In genomic region chr17:42118545-42118944, GRCh38 we compare ENCODE assay signal across 9 cellular contexts. TPM values are rescaled to one million over a fixed set of nuclear protein-coding genes. Genes with fewer than 3 reads are reported as not detected.
DNase-seq lines count a peak whose midpoint lies in the region; ATAC-seq and TF ChIP-seq lines count a peak whose summit lies in the region.
"Had no signal": no experiment of that assay in that cellular context is flagged by ENCODE, and none has a peak within 500 bp of the region (broad histone marks: within the 10 kb centered on the region; RNA-seq: fewer than 3 reads in every experiment).

No MANE protein-coding gene starts in this region.

- peak; percentile 65 to 78 for TF ChIP-seq CTCF in GM23338 (conservative IDR thresholded peaks at IDR 0.05; ENCODE audit: low read depth in 2 of 2)
- peak in 3 of 4 experiments; percentile 16 to 39 (median 31) for TF ChIP-seq CTCF in prostate gland (IDR thresholded peaks at IDR 0.05)

- H3F3A ChIP-seq in GM23338 (replicated peaks; ENCODE audit: low read depth) = peaks cover 12% of the 10 kb centered on the region; the same call in 1 of the 2 replicates

- 70% methylated on average over 2 of the region's 2 CpGs for WGBS in prostate gland

- H4K20me1 ChIP-seq in GM23338 (replicated peaks; ENCODE audit: insufficient read depth) = 0 out of 2 replicates have a peak, but pooled peaks cover 5% of the 10 kb centered on the region

- no peaks in the 10 kb centered on the region for H3K9me3 Mint-ChIP-seq in CD4-positive, CD25-positive, alpha-beta regulatory T cell
- no peaks in the 10 kb centered on the region; the same call in 2 of the 3 replicates for H3K9me3 Mint-ChIP-seq in GM23338
- no peaks in the 10 kb centered on the region for H3K9me3 Mint-ChIP-seq in central memory CD8-positive, alpha-beta T cell

- intact Hi-C loops in prostate gland (cut with DNase I) = loop anchor here (5.0 kb wide), 1 partner anchor 51 kb away; no protein-coding TSS in a partner anchor

- no peak for TF ChIP-seq POLR2A in prostate gland (IDR thresholded peaks at IDR 0.05)
- no peak for TF ChIP-seq POLR2A in GM18505 (IDR thresholded peaks at IDR 0.05; ENCODE audit: borderline replicate concordance, extremely low read depth, insufficient read depth, insufficient read length)

- H3K79me2 ChIP-seq in GM23338 (replicated peaks; ENCODE audit: insufficient read depth) = no peaks in the 10 kb centered on the region

- peak overlapping the region in 2 of 3 donors; percentile 65 to 86 for H3K27ac Mint-ChIP-seq in CD4-positive, CD25-positive, alpha-beta regulatory T cell
- no peak overlapping the region for H3K27ac Mint-ChIP-seq in GM23338
- H3K27ac Mint-ChIP-seq in central memory CD8-positive, alpha-beta T cell (ENCODE audit: low read depth) = no peak overlapping the region

- H3K4me3 ChIP-seq in CD4-positive, CD25-positive, alpha-beta regulatory T cell (ENCODE audit: low read depth, low read length) = no peak overlapping the region
- H3K4me3 ChIP-seq in GM23338 = no peak overlapping the region
- no peak overlapping the region for H3K4me3 ChIP-seq in prostate gland

- H3K9me3 ChIP-seq in CD4-positive, CD25-positive, alpha-beta regulatory T cell (ENCODE audit: control insufficient read depth in 2 of 2, low read length in 2 of 2) = no peaks in the 10 kb centered on the region
- no peaks in the 10 kb centered on the region for H3K9me3 ChIP-seq in prostate gland
- H3K9me3 ChIP-seq: neutrophil had no signal

- H3K27me3 ChIP-seq in CD4-positive, CD25-positive, alpha-beta regulatory T cell (ENCODE audit: control insufficient read depth, insufficient read depth, low read length) = no peaks in the 10 kb centered on the region
- H3K27me3 ChIP-seq in GM23338 (ENCODE audit: insufficient read depth) (no peaks in the 10 kb centered on the region), prostate gland (replicated peaks; ENCODE audit: insufficient read depth) (no peaks in the 10 kb centered on the region)
- H3K27me3 ChIP-seq: neutrophil had no signal

- no peaks in the 10 kb centered on the region for H3K36me3 ChIP-seq in CD4-positive, CD25-positive, alpha-beta regulatory T cell (ENCODE audit: control insufficient read depth, insufficient read depth, low read length)
- no peaks in the 10 kb centered on the region for H3K36me3 ChIP-seq in GM23338 (ENCODE audit: insufficient read depth)
- no peaks in the 10 kb centered on the region for H3K36me3 ChIP-seq in prostate gland

- peak overlapping the region in 3 of 4 donors; percentile 40 to 96 (median 70) for H3K4me3 Mint-ChIP-seq in CD4-positive, CD25-positive, alpha-beta regulatory T cell
- peak overlapping the region; percentile 25; the same call in 2 of the 3 replicates for H3K4me3 Mint-ChIP-seq in GM23338
- peak overlapping the region; percentile 12 for H3K4me3 Mint-ChIP-seq in central memory CD8-positive, alpha-beta T cell

- no peaks in the 10 kb centered on the region for H3K9me2 ChIP-seq in GM23338 (ENCODE audit: insufficient read depth)

- H3K4me1 ChIP-seq in CD4-positive, CD25-positive, alpha-beta regulatory T cell (ENCODE audit: control insufficient read depth, insufficient read depth, low read length, poor library complexity, severe bottlenecking) = peaks cover 9% of the 10 kb centered on the region
- H3K4me1 ChIP-seq in GM23338 (ENCODE audit: insufficient read depth) (peaks cover 19% of the 10 kb centered on the region; the same call in 1 of the 2 replicates), prostate gland (replicated peaks) (no peaks in the 10 kb centered on the region)

- no peak overlapping the region for H2AFZ ChIP-seq in GM23338

- H3K4me2 ChIP-seq in GM23338 = no peak overlapping the region

- DNase-seq in CD4-positive, CD25-positive, alpha-beta regulatory T cell = peak in 2 of 3 donors; percentile 33 to 68
- DNase-seq in GM23338 (ENCODE audit: low spot score) = peak; percentile 76
- peak; percentile 32 for DNase-seq in SW480 (ENCODE audit: low spot score)
- no peak for DNase-seq in central memory CD8-positive, alpha-beta T cell (ENCODE audit: low spot score in 2 of 2)
- no peak for DNase-seq in prostate gland (ENCODE audit: low spot score)

- no peaks in the 10 kb centered on the region for H3K27me3 Mint-ChIP-seq in CD4-positive, CD25-positive, alpha-beta regulatory T cell
- H3K27me3 Mint-ChIP-seq in GM23338 (ENCODE audit: insufficient read depth, low read depth, poor library complexity) = peaks cover 25% of the 10 kb centered on the region
- no peaks in the 10 kb centered on the region for H3K27me3 Mint-ChIP-seq in central memory CD8-positive, alpha-beta T cell

- H3K27ac ChIP-seq in CD4-positive, CD25-positive, alpha-beta regulatory T cell (ENCODE audit: insufficient read depth, low read length, poor library complexity, severe bottlenecking) = no peak overlapping the region
- no peak overlapping the region for H3K27ac ChIP-seq in GM23338 (ENCODE audit: low read depth)
- H3K27ac ChIP-seq in prostate gland = no peak overlapping the region
- H3K27ac ChIP-seq: neutrophil had no signal

- H3K4me1 Mint-ChIP-seq in CD4-positive, CD25-positive, alpha-beta regulatory T cell = peaks cover 5 to 41% (median 10%) of the 10 kb centered on the region in 4 donors
- H3K4me1 Mint-ChIP-seq in GM23338 = peaks cover 25% of the 10 kb centered on the region
- peaks cover 34% of the 10 kb centered on the region for H3K4me1 Mint-ChIP-seq in central memory CD8-positive, alpha-beta T cell

- H3K36me3 Mint-ChIP-seq in CD4-positive, CD25-positive, alpha-beta regulatory T cell = peaks cover 21% of the 10 kb centered on the region
- H3K36me3 Mint-ChIP-seq in GM23338 (ENCODE audit: low read depth) = peaks cover 32% of the 10 kb centered on the region
- peaks cover 8% of the 10 kb centered on the region for H3K36me3 Mint-ChIP-seq in central memory CD8-positive, alpha-beta T cell (ENCODE audit: insufficient read depth)

- peak in 1 of 2 donors; percentile 22 for ATAC-seq in CD4-positive, CD25-positive, alpha-beta regulatory T cell (ENCODE audit: low read depth in 2 of 2)
- ATAC-seq in GM23338 (no peak), HG03139 (IDR thresholded peaks at IDR 0.05; ENCODE audit: unreplicated experiment) (no peak), HG02588 (IDR thresholded peaks at IDR 0.05; ENCODE audit: unreplicated experiment) (no peak), GM18505 (IDR thresholded peaks at IDR 0.05; ENCODE audit: unreplicated experiment) (no peak)
- ATAC-seq in central memory CD8-positive, alpha-beta T cell (replicated peaks; ENCODE audit: extremely low read depth, poor library complexity, severe bottlenecking) = no peak

TF ChIP-seq in GM23338, 12 proteins besides CTCF, POLR2A, EP300 and RAD21 (continues in another document):
- TF ChIP-seq CREB1 (CRISPR knock-in tag; IDR thresholded peaks at IDR 0.05; ENCODE audit: low read depth) (no peak), REST (IDR thresholded peaks at IDR 0.05; ENCODE audit: unreplicated experiment) (no peak)

RNA-seq across cellular contexts. Expression of gene KAT2A, which starts 2.6 kb away (rescaled TPM):
- total RNA-seq in CD4-positive, CD25-positive, alpha-beta regulatory T cell = 26.5 TPM
- polyA plus RNA-seq in CD4-positive, CD25-positive, alpha-beta regulatory T cell = 1 to 10 TPM; 2.5 to 5.7 (median 4.4) TPM
- total RNA-seq in GM23338 (2014; rRNA removed; shearing (Covaris generic)) = 25.2 and 44.5 TPM in 2 replicates
- polyA plus RNA-seq in GM23338 (2016; fragmentation: Nextera tagmentation; extraction: Ambion mirVana) = 13.9 and 16.4 TPM in 2 replicates
- total RNA-seq in prostate gland = 10 to 100 TPM; 32.9 to 90.1 TPM

RNA-seq across cellular contexts. Expression of gene HSPB9, which starts 4.1 kb away (rescaled TPM):
- not detected for total RNA-seq in CD4-positive, CD25-positive, alpha-beta regulatory T cell
- under 1 TPM in 2 of 4 donors, not detected in 2; 0.08 to 0.28 TPM for polyA plus RNA-seq in CD4-positive, CD25-positive, alpha-beta regulatory T cell
- total RNA-seq in GM23338 (2014; rRNA removed; shearing (Covaris generic)) = 0.52 TPM in 1 of 2 replicates, not detected in the other
- 0.26 and 0.31 TPM in 2 replicates for polyA plus RNA-seq in GM23338 (2016; fragmentation: Nextera tagmentation; extraction: Ambion mirVana)
- total RNA-seq in prostate gland = 1 to 10 TPM in 1 of 2 donors, under 1 TPM in 1; 0.18 to 1.2 TPM

RNA-seq across cellular contexts. Expression of gene DHX58, which starts 6.0 kb away (rescaled TPM):
- total RNA-seq in CD4-positive, CD25-positive, alpha-beta regulatory T cell = 24.4 TPM
- 10 to 100 TPM in 3 of 4 donors, 1 to 10 TPM in 1; 7.2 to 20.9 (median 14.5) TPM for polyA plus RNA-seq in CD4-positive, CD25-positive, alpha-beta regulatory T cell
- 4.1 and 10.5 TPM in 2 replicates for total RNA-seq in GM23338 (2014; rRNA removed; shearing (Covaris generic))
- polyA plus RNA-seq in GM23338 (2016; fragmentation: Nextera tagmentation; extraction: Ambion mirVana) = 5.4 and 6.6 TPM in 2 replicates
- total RNA-seq in prostate gland = 10 to 100 TPM; 26.7 to 38.6 TPM

RNA-seq across cellular contexts. Expression of gene ZNF385C, which starts 20.3 kb away (rescaled TPM):
- not detected for total RNA-seq in CD4-positive, CD25-positive, alpha-beta regulatory T cell
- polyA plus RNA-seq in CD4-positive, CD25-positive, alpha-beta regulatory T cell = under 1 TPM in 1 of 4 donors, not detected in 3; 0.21 TPM
- 1.9 and 4.6 TPM in 2 replicates for total RNA-seq in GM23338 (2014; rRNA removed; shearing (Covaris generic))
- 2.5 and 3.1 TPM in 2 replicates for polyA plus RNA-seq in GM23338 (2016; fragmentation: Nextera tagmentation; extraction: Ambion mirVana)
- total RNA-seq in prostate gland = 10 to 100 TPM in 1 of 2 donors, 1 to 10 TPM in 1; 2.3 to 11.8 TPM

RNA-seq across cellular contexts. Expression of gene RAB5C, which starts 36.2 kb away (rescaled TPM):
- 93.7 TPM for total RNA-seq in CD4-positive, CD25-positive, alpha-beta regulatory T cell
- polyA plus RNA-seq in CD4-positive, CD25-positive, alpha-beta regulatory T cell = 10 to 100 TPM; 56.0 to 98.5 (median 69.9) TPM
- 53.2 and 64.2 TPM in 2 replicates for total RNA-seq in GM23338 (2014; rRNA removed; shearing (Covaris generic))
- polyA plus RNA-seq in GM23338 (2016; fragmentation: Nextera tagmentation; extraction: Ambion mirVana) = 23.9 and 28.2 TPM in 2 replicates
- total RNA-seq in prostate gland = 100 to 1,000 TPM; 124 to 146 TPM

Comparison
In these comparisons a context has a peak if more than half of its experiments do, and no peak if none do; other contexts are left out.
1. DNase-seq: peak in CD4-positive, CD25-positive, alpha-beta regulatory T cell (2 of 3), GM23338 (single experiment) and SW480 (single experiment); none in central memory CD8-positive, alpha-beta T cell (0 of 2) and prostate gland (single experiment).
2. H3K27ac Mint-ChIP-seq: peak in CD4-positive, CD25-positive, alpha-beta regulatory T cell (2 of 3); none in GM23338 (single experiment) and central memory CD8-positive, alpha-beta T cell (single experiment).
3. H3K4me3 Mint-ChIP-seq: peak in every context shown above with its lines; median percentile 70 in CD4-positive, CD25-positive, alpha-beta regulatory T cell; 25 in GM23338; 12 in central memory CD8-positive, alpha-beta T cell.